ENCODE assay signal across 10 cellular contexts in the genomic region with DNA sequence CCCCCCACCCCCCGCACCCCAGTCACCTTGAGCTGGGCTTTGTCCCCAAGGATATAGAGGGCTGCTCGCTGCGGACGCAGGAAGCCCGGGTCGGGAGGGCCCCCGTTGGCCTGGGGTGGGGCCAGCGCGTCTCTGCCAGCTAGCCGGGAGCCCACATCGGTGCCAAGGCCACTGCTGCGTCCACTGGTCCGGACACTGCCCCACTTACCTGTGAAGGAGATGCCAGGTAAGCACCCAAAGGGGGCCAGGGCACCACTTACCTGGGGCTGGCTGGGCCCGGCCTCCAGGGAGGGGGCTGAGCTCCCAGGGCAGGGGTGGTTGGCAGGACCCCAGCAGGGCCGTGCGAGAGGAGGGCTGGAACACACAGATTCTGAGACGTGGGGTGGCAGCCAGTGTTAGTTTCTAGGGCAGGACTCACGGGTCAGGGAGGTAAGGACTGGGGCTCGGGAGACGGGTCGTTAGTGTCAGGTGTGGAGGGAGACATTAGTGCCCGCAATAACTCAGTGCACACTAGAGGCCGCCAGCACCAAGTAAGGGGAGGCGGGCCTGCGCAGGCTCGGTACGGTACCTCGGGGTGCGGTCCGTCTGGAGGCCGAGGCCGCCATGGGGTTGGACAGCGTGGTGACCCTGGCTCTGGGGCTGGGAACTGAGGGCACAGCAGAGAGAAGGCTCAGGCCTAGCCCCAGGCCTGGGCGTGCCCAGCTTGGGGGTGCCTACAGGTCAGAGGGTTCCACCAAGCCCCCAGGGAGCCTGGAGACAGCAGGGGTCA. TPM values are rescaled to one million over a fixed set of nuclear protein-coding genes. Genes with fewer than 3 reads are reported as not detected.
DNase-seq lines count a peak whose midpoint lies in the region; ATAC-seq and TF ChIP-seq lines count a peak whose summit lies in the region.
"Had no signal": no experiment of that assay in that cellular context is flagged by ENCODE, and none has a peak within 500 bp of the region (broad histone marks: within the 10 kb centered on the region; RNA-seq: fewer than 3 reads in every experiment).

No MANE protein-coding gene starts in this region.

- CTCF ChIA-PET in RWPE1 (lab: Yijun Ruan, JAX), result interaction anchor here (0.7 kb wide), 1 partner anchor 108 kb away, joined by 4 read pairs; no protein-coding TSS in a partner anchor

- H3K27ac ChIP-seq in RWPE1, result no peak overlapping the region

- TF ChIP-seq CTCF in AG10803 (conservative IDR thresholded peaks at IDR 0.05; ENCODE audit: low read length) (0 out of 2 replicates have a peak, but pooled peaks have one; percentile 4), GM12872 (IDR thresholded peaks at IDR 0.05; ENCODE audit: insufficient read depth, low read depth, low read length) (peak; percentile 25; the same call in 2 of the 3 replicates), RWPE1 (conservative IDR thresholded peaks at IDR 0.05; ENCODE audit: low read depth) (peak; percentile 27), fibroblast of villous mesenchyme (IDR thresholded peaks at IDR 0.05; ENCODE audit: insufficient read depth, low read depth, low read length) (peak; percentile 35)

- ATAC-seq in HG02970 (IDR thresholded peaks at IDR 0.05; ENCODE audit: low FRiP score, unreplicated experiment), result no peak
- no peak for ATAC-seq in HG03159 (IDR thresholded peaks at IDR 0.05; ENCODE audit: unreplicated experiment)

- POLR2A ChIA-PET in RWPE1 (lab: Yijun Ruan, JAX; ENCODE audit: low non-redundant PET), result no interaction called here

- intact Hi-C loops in posterior vena cava (cut with DNase I), result no loop called here

- DNase-seq in AG10803 (ENCODE audit: low read depth), result no peak
- no peak for DNase-seq in RWPE1 (ENCODE audit: low spot score)
- no peak for DNase-seq in fibroblast of villous mesenchyme (ENCODE audit: low read depth)
- DNase-seq in posterior vena cava (ENCODE audit: low spot score), result no peak
- DNase-seq in NCI-H1105 treated with DMSO at 0.1 percent for 48 hours (lab: John Stamatoyannopoulos, UW), result no peak
- DNase-seq: Karpas-422 had no signal

- H3K4me3 ChIP-seq in AG10803 (ENCODE audit: low read length) (no peak overlapping the region), fibroblast of villous mesenchyme (ENCODE audit: low read depth, low read length) (no peak overlapping the region)

RNA-seq across cellular contexts. Expression of a gene that starts 18.2 kb away (rescaled TPM):
- total RNA-seq in fibroblast of villous mesenchyme, result 75.1 and 82.8 TPM in 2 replicates
- total RNA-seq in posterior vena cava, result 10 to 100 TPM; 58.5 to 83.8 TPM

RNA-seq across cellular contexts. Expression of a gene that starts 24.7 kb away (rescaled TPM):
- total RNA-seq in fibroblast of villous mesenchyme (2.6 and 5.8 TPM in 2 replicates), posterior vena cava (under 1 TPM; 0.14 to 0.56 TPM)

RNA-seq across cellular contexts. Expression of a gene that starts 30.0 kb away (rescaled TPM):
- total RNA-seq in fibroblast of villous mesenchyme, result 0.32 TPM in 1 of 2 replicates, not detected in the other
- not detected for total RNA-seq in posterior vena cava
- total RNA-seq: SK-MEL-5 had no signal

RNA-seq across cellular contexts. Expression of a gene that starts 50.9 kb away (rescaled TPM):
- total RNA-seq in fibroblast of villous mesenchyme (50.1 and 52.5 TPM in 2 replicates), posterior vena cava (10 to 100 TPM; 39.0 to 53.3 TPM)

RNA-seq across cellular contexts. Expression of a gene that starts 51.4 kb away (rescaled TPM):
- total RNA-seq in fibroblast of villous mesenchyme (27.2 and 35.4 TPM in 2 replicates), posterior vena cava (10 to 100 TPM; 32.1 to 32.7 TPM)
